Comparison of ENCODE assay signal across 27 cellular contexts in genomic region chr21:42668620-42669019, GRCh38. TPM values are rescaled to one million over a fixed set of nuclear protein-coding genes. Genes with fewer than 3 reads are reported as not detected.
DNase-seq lines count a peak whose midpoint lies in the region; ATAC-seq and TF ChIP-seq lines count a peak whose summit lies in the region.
"Had no signal": no experiment of that assay in that cellular context is flagged by ENCODE, and none has a peak within 500 bp of the region (broad histone marks: within the 10 kb centered on the region; RNA-seq: fewer than 3 reads in every experiment).

No MANE protein-coding gene starts in this region.

- no peaks in the 10 kb centered on the region for H3K9me2 ChIP-seq in neural cell (ENCODE audit: insufficient read depth, low read length)

- peaks cover 2% of the 10 kb centered on the region for H3K9me3 Mint-ChIP-seq in endodermal cell
- H3K9me3 Mint-ChIP-seq: activated T-helper 1 cell treated with anti-CD3 and anti-CD28 coated beads, Interleukin-12 subunit alpha, Interleukin-12 subunit beta, Interleukin-2, Interleukin-4 antibody, amounts not matched to agents 30 ng/mL and 10 ng/mL and 1 ng/mL, durations not matched to agents 14 hours and 24 hours and 36 hours; effector memory CD8-positive, alpha-beta T cell; immature natural killer cell; natural killer cell treated with Interleukin-12 subunit alpha and Interleukin-12 subunit beta and Interleukin-15 and Interleukin-18, amount 100 ng/mL, for 72 hours had no signal

- no peak for TF ChIP-seq RAD21 in neural cell (conservative IDR thresholded peaks at IDR 0.05)

- H3K4me2 ChIP-seq in neural cell (ENCODE audit: low read length): no peak overlapping the region

- TF ChIP-seq CTCF in left ventricle myocardium inferior (IDR thresholded peaks at IDR 0.05; ENCODE audit: borderline replicate concordance) (no peak), right atrium auricular region (IDR thresholded peaks at IDR 0.05) (no peak), endodermal cell (conservative IDR thresholded peaks at IDR 0.05) (no peak), neural cell (IDR thresholded peaks at IDR 0.05; ENCODE audit: poor library complexity, severe bottlenecking) (no peak), uterus (IDR thresholded peaks at IDR 0.05) (no peak), upper lobe of right lung (IDR thresholded peaks at IDR 0.05) (no peak)

- H3K36me3 ChIP-seq in left ventricle myocardium inferior (no peaks in the 10 kb centered on the region), right atrium auricular region (no peaks in the 10 kb centered on the region), endodermal cell (ENCODE audit: control insufficient read depth, insufficient read depth, low read length) (peaks cover 32% of the 10 kb centered on the region), neural cell (ENCODE audit: insufficient read depth, low read length) (peaks cover under 1% of the 10 kb centered on the region), uterus (no peaks in the 10 kb centered on the region), upper lobe of right lung (no peaks in the 10 kb centered on the region)
- H3K36me3 ChIP-seq: breast epithelium, HAP-1, SJCRH30 had no signal

- no peak for TF ChIP-seq EP300 in neural cell (conservative IDR thresholded peaks at IDR 0.05; ENCODE audit: poor library complexity, severe bottlenecking)

- H3F3A ChIP-seq in neural cell (ENCODE audit: insufficient read depth, low read length, poor library complexity, severe bottlenecking): no peaks in the 10 kb centered on the region

- ATAC-seq in upper lobe of right lung (no peak), GM19023 (IDR thresholded peaks at IDR 0.05; ENCODE audit: unreplicated experiment) (no peak)
- ATAC-seq: effector memory CD8-positive, alpha-beta T cell; natural killer cell treated with Interleukin-12 subunit alpha and Interleukin-12 subunit beta and Interleukin-15 and Interleukin-18, amount 100 ng/mL, for 72 hours had no signal

- H3K27me3 Mint-ChIP-seq in endodermal cell (ENCODE audit: insufficient read depth): no peaks in the 10 kb centered on the region
- H3K27me3 Mint-ChIP-seq: effector memory CD8-positive, alpha-beta T cell had no signal

- peaks cover 18% of the 10 kb centered on the region for H3K79me2 ChIP-seq in neural cell (replicated peaks; ENCODE audit: insufficient read depth, low read length)

- H3K9ac ChIP-seq in endodermal cell (ENCODE audit: extremely low read depth, low read length, poor library complexity, severe bottlenecking) (no peak overlapping the region), neural cell (ENCODE audit: low read length) (no peak overlapping the region)

- peaks cover 41% of the 10 kb centered on the region for H3K4me1 ChIP-seq in left ventricle myocardium inferior
- H3K4me1 ChIP-seq in right atrium auricular region: peaks cover 0 to 20% of the 10 kb centered on the region in 2 donors
- peaks cover 24% of the 10 kb centered on the region for H3K4me1 ChIP-seq in endodermal cell (ENCODE audit: control insufficient read depth, insufficient read depth, low read length)
- peaks cover 0 to 5% of the 10 kb centered on the region in 2 donors for H3K4me1 ChIP-seq in uterus
- peaks cover 10% of the 10 kb centered on the region for H3K4me1 ChIP-seq in upper lobe of right lung
- H3K4me1 ChIP-seq: HAP-1 had no signal

- intact Hi-C loops in left ventricle myocardium inferior (cut with micrococcal nuclease): no loop called here
- intact Hi-C loops in uterus (cut with DNase I; ENCODE audit: low total_unique reads): no loop called here
- intact Hi-C loops in upper lobe of right lung (cut with DNase I): no loop called here

- H3K36me3 Mint-ChIP-seq in endodermal cell (ENCODE audit: low read depth): peaks cover 24% of the 10 kb centered on the region
- H3K36me3 Mint-ChIP-seq: immature natural killer cell; natural killer cell treated with Interleukin-12 subunit alpha and Interleukin-12 subunit beta and Interleukin-15 and Interleukin-18, amount 100 ng/mL, for 72 hours had no signal

- no peaks in the 10 kb centered on the region for H4K20me1 ChIP-seq in neural cell (ENCODE audit: insufficient read depth)

- DNase-seq in left ventricle myocardium inferior (no peak), right atrium auricular region (ENCODE audit: low spot score) (no peak), endodermal cell (no peak), uterus (peak in 1 of 2 donors; percentile 36), NCI-H82 treated with DMSO at 0.1 percent for 48 hours (lab: John Stamatoyannopoulos, UW; ENCODE audit: unreplicated experiment) (no peak), upper lobe of right lung (no peak)
- DNase-seq: activated CD4-positive, alpha-beta T cell treated with anti-CD3 and anti-CD28 coated beads, Interleukin-2, amount 50 U/mL, for 48 hours; activated CD8-positive, alpha-beta memory T cell treated with anti-CD3 and anti-CD28 coated beads, Interleukin-2, amount 50 U/mL, for 4 hours; activated naive CD4-positive, alpha-beta T cell treated with anti-CD3 and anti-CD28 coated beads, Interleukin-2, amount 50 U/mL, for 16 hours; amygdala; DMS153; effector memory CD8-positive, alpha-beta T cell; foreskin melanocyte; hippocampal formation; immature natural killer cell; NCI-H1105 treated with DMSO at 0.1 percent for 48 hours; NCI-H526 treated with DMSO at 0.1 percent for 48 hours; stimulated activated CD4-positive, alpha-beta T cell treated with anti-CD3 and anti-CD28 coated beads, Interleukin-15, amount 100 ng/mL, for 24 hours; stimulated activated naive CD4-positive, alpha-beta T cell had no signal

- H3K4me3 Mint-ChIP-seq in endodermal cell: no peak overlapping the region
- H3K4me3 Mint-ChIP-seq: activated T-helper 1 cell treated with anti-CD3 and anti-CD28 coated beads, Interleukin-12 subunit alpha, Interleukin-12 subunit beta, Interleukin-2, Interleukin-4 antibody, amounts not matched to agents 30 ng/mL and 10 ng/mL and 1 ng/mL, durations not matched to agents 14 hours and 24 hours and 36 hours; effector memory CD8-positive, alpha-beta T cell; immature natural killer cell; natural killer cell treated with Interleukin-12 subunit alpha and Interleukin-12 subunit beta and Interleukin-15 and Interleukin-18, amount 100 ng/mL, for 72 hours had no signal

- peaks cover 7% of the 10 kb centered on the region for H3K27me3 ChIP-seq in left ventricle myocardium inferior (ENCODE audit: low read depth)
- no peaks in the 10 kb centered on the region for H3K27me3 ChIP-seq in right atrium auricular region
- no peaks in the 10 kb centered on the region for H3K27me3 ChIP-seq in endodermal cell (ENCODE audit: control insufficient read depth, insufficient read depth, low read length, poor library complexity, severe bottlenecking)
- H3K27me3 ChIP-seq in neural cell (ENCODE audit: insufficient read depth, low read depth, low read length): no peaks in the 10 kb centered on the region
- H3K27me3 ChIP-seq in uterus: no peaks in the 10 kb centered on the region
- H3K27me3 ChIP-seq in upper lobe of right lung: no peaks in the 10 kb centered on the region
- H3K27me3 ChIP-seq: breast epithelium, SJCRH30, testis had no signal

- H3K4me3 ChIP-seq in left ventricle myocardium inferior (peak overlapping the region; percentile 30), right atrium auricular region (peak overlapping the region in 1 of 2 donors; percentile 18), endodermal cell (ENCODE audit: low read length) (no peak overlapping the region), neural cell (ENCODE audit: low read length) (peak overlapping the region; percentile 12), uterus (peak overlapping the region in 1 of 2 donors; percentile 11), upper lobe of right lung (no peak overlapping the region)
- H3K4me3 ChIP-seq: HAP-1, SJCRH30, testis had no signal

- no peak for TF ChIP-seq POLR2A in uterus (IDR thresholded peaks at IDR 0.05)

- H3K27ac ChIP-seq in left ventricle myocardium inferior (replicated peaks) (peak overlapping the region; percentile 47), right atrium auricular region (peak overlapping the region in 1 of 2 donors; percentile 3), endodermal cell (ENCODE audit: low read depth, low read length) (peak overlapping the region; percentile 74), neural cell (ENCODE audit: low read length) (peak overlapping the region; percentile 54), uterus (peak overlapping the region; percentile 24 to 26), upper lobe of right lung (no peak overlapping the region)
- H3K27ac ChIP-seq: SJCRH30, testis had no signal

- no peaks in the 10 kb centered on the region for H3K9me3 ChIP-seq in left ventricle myocardium inferior (replicated peaks)
- no peaks in the 10 kb centered on the region for H3K9me3 ChIP-seq in right atrium auricular region
- H3K9me3 ChIP-seq in endodermal cell (ENCODE audit: control insufficient read depth, low read length): no peaks in the 10 kb centered on the region
- no peaks in the 10 kb centered on the region for H3K9me3 ChIP-seq in neural cell (ENCODE audit: low read length)
- no peaks in the 10 kb centered on the region for H3K9me3 ChIP-seq in uterus
- no peaks in the 10 kb centered on the region for H3K9me3 ChIP-seq in upper lobe of right lung
- H3K9me3 ChIP-seq: breast epithelium, HAP-1, SJCRH30, testis had no signal

- 90 to 95% methylated on average over 9 to 24 of the region's 24 CpGs for WGBS in endodermal cell (ENCODE audit: insufficient coverage in 1 of 2, insufficient read length in 1 of 2), 2 experiments

- peak overlapping the region; percentile 67 for H3K27ac Mint-ChIP-seq in endodermal cell
- H3K27ac Mint-ChIP-seq: activated T-helper 1 cell treated with anti-CD3 and anti-CD28 coated beads, Interleukin-12 subunit alpha, Interleukin-12 subunit beta, Interleukin-2, Interleukin-4 antibody, amounts not matched to agents 30 ng/mL and 10 ng/mL and 1 ng/mL, durations not matched to agents 14 hours and 24 hours and 36 hours; effector memory CD8-positive, alpha-beta T cell; immature natural killer cell; natural killer cell treated with Interleukin-12 subunit alpha and Interleukin-12 subunit beta and Interleukin-15 and Interleukin-18, amount 100 ng/mL, for 72 hours had no signal

- peaks cover 40% of the 10 kb centered on the region for H3K4me1 Mint-ChIP-seq in endodermal cell

- no peak overlapping the region for H2AFZ ChIP-seq in neural cell (ENCODE audit: low read depth, low read length)

TF ChIP-seq in neural cell, 6 proteins besides CTCF, POLR2A, EP300 and RAD21 (continues in another document):
- TF ChIP-seq POLR2AphosphoS5 (IDR thresholded peaks at IDR 0.05): peak; percentile 34

RNA-seq across cellular contexts. Expression of gene PDE9A, which starts 15.2 kb away (rescaled TPM):
- total RNA-seq in left ventricle myocardium inferior: 3.2 TPM
- 1 to 10 TPM; 1.1 to 2.0 TPM for total RNA-seq in right atrium auricular region
- total RNA-seq in endodermal cell: 10 to 100 TPM; 45.9 to 62.4 TPM
- polyA plus RNA-seq in endodermal cell (2013, experiment 1 of 2): 36.5 TPM
- 34.3 TPM for polyA plus RNA-seq in endodermal cell (2013, experiment 2 of 2)
- polyA plus RNA-seq in neural cell: 29.5 and 32.2 TPM in 2 replicates
- 24.8 and 28.6 TPM in 2 replicates for polyA minus RNA-seq in neural cell
- 10 to 100 TPM in 1 of 4 donors, 1 to 10 TPM in 2, under 1 TPM in 1; 0.59 to 15.0 (median 6.9) TPM for total RNA-seq in uterus
- 15.3 TPM for total RNA-seq in upper lobe of right lung

Comparison
In these comparisons a context has a peak if more than half of its experiments do, and no peak if none do; other contexts are left out.
1. H3K4me3 ChIP-seq: peak in left ventricle myocardium inferior (single experiment) and neural cell (single experiment); none in endodermal cell (single experiment) and upper lobe of right lung (single experiment).